Comparison of ENCODE assay signal across 9 cellular contexts in the genomic region with DNA sequence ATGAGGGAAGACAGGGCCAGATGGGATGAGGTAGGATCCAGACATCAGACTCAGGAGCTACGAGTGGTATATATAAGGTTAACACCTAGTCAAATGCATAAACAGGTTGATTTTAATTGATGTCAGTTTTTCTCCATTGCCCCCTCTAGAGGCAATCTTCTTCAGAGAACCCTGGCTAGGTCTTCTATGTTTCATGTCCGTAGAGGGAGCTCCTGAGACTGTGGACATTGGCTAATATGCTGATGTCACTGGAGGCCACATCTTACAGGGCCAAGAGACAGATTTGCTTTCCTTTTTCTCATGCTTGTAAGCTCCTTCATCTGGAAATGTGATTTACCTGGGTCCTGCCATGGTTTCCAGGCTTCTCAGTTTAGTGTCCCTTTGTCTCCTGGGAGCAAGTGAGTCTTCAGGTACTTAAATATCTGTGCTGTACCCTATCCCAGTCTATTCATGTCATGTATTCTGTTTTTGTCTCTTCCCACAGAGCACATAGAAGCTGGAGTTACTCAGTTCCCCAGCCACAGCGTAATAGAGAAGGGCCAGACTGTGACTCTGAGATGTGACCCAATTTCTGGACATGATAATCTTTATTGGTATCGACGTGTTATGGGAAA.
A peak's percentile ranks its signal among the peaks of the same experiment; 100 is the strongest.
DNase-seq lines count a peak whose midpoint lies in the region; ATAC-seq and TF ChIP-seq lines count a peak whose summit lies in the region.
"Had no signal": no experiment of that assay in that cellular context is flagged by ENCODE, and none has a peak within 500 bp of the region (broad histone marks: within the 10 kb centered on the region; RNA-seq: fewer than 3 reads in every experiment).

No MANE protein-coding gene starts in this region.

- DNase-seq in AG08396 (ENCODE audit: low spot score): peak; percentile 80
- peak; percentile 39 for DNase-seq in GM04503 (ENCODE audit: low read depth)
- peak; percentile 82 for DNase-seq in GM23338 (ENCODE audit: low spot score)
- peak; percentile 15 for DNase-seq in WERI-Rb-1
- peak; percentile 66 for DNase-seq in hepatocyte (ENCODE audit: low spot score)
- no peak for DNase-seq in type B pancreatic cell (ENCODE audit: extremely low spot score, unreplicated experiment)
- no peak for DNase-seq in NCI-H2196 treated with DMSO at 0.1 percent for 48 hours (lab: John Stamatoyannopoulos, UW; ENCODE audit: unreplicated experiment)

- TF ChIP-seq RAD21 in Ishikawa (IDR thresholded peaks at IDR 0.05; ENCODE audit: low read depth): peak; percentile 43

- H3K27ac ChIP-seq in GM23338 (ENCODE audit: low read depth): no peak overlapping the region
- no peak overlapping the region for H3K27ac ChIP-seq in WERI-Rb-1
- H3K27ac ChIP-seq in hepatocyte: no peak overlapping the region

- TF ChIP-seq CTCF in GM23338 (conservative IDR thresholded peaks at IDR 0.05; ENCODE audit: low read depth in 2 of 2): peak; percentile 80 to 83
- peak; percentile 70 for TF ChIP-seq CTCF in WERI-Rb-1 (IDR thresholded peaks at IDR 0.05; ENCODE audit: low read depth, low read length)
- peak; percentile 49 for TF ChIP-seq CTCF in hepatocyte (IDR thresholded peaks at IDR 0.05; ENCODE audit: poor library complexity)
- peak; percentile 48 for TF ChIP-seq CTCF in type B pancreatic cell (conservative IDR thresholded peaks at IDR 0.05)

- WGBS in hepatocyte (ENCODE audit: low lambda C conversion rate, missing lambda C conversion rate): 67% methylated on average over 5 of the region's 5 CpGs

- TF ChIP-seq EP300 in Ishikawa (IDR thresholded peaks at IDR 0.05; ENCODE audit: borderline replicate concordance): no peak

- no peaks in the 10 kb centered on the region for H3K36me3 ChIP-seq in GM23338 (ENCODE audit: insufficient read depth)
- no peaks in the 10 kb centered on the region for H3K36me3 ChIP-seq in WERI-Rb-1
- H3K36me3 ChIP-seq in hepatocyte (replicated peaks; ENCODE audit: insufficient read depth, low read depth): no peaks in the 10 kb centered on the region

- H3K79me2 ChIP-seq in GM23338 (replicated peaks; ENCODE audit: insufficient read depth): no peaks in the 10 kb centered on the region
- no peaks in the 10 kb centered on the region for H3K79me2 ChIP-seq in hepatocyte

- H3K27ac Mint-ChIP-seq in GM23338 (no peak overlapping the region; the same call in 1 of the 2 replicates), type B pancreatic cell (no peak overlapping the region)
- H3K27ac Mint-ChIP-seq: T-helper 1 cell treated with Interleukin-12 subunit alpha and Interleukin-12 subunit beta and Interleukin-4 antibody, amounts not matched to agents 30 μg/mL and 1 μg/mL, for 36 hours had no signal

- H3K9me3 ChIP-seq in WERI-Rb-1 (ENCODE audit: severe bottlenecking) (peaks cover 12% of the 10 kb centered on the region), hepatocyte (ENCODE audit: low read depth) (no peaks in the 10 kb centered on the region)

- H3K4me3 ChIP-seq in GM23338: no peak overlapping the region
- H3K4me3 ChIP-seq in WERI-Rb-1 (ENCODE audit: low read depth, low read length): no peak overlapping the region
- H3K4me3 ChIP-seq in hepatocyte: no peak overlapping the region

- ATAC-seq in GM23338: peak; percentile 96

- peaks cover 9% of the 10 kb centered on the region; the same call in 2 of the 3 replicates for H3K4me1 Mint-ChIP-seq in GM23338
- no peaks in the 10 kb centered on the region for H3K4me1 Mint-ChIP-seq in type B pancreatic cell (ENCODE audit: unreplicated experiment)

- H3K9me3 Mint-ChIP-seq in GM23338: no peaks in the 10 kb centered on the region
- no peaks in the 10 kb centered on the region for H3K9me3 Mint-ChIP-seq in type B pancreatic cell
- H3K9me3 Mint-ChIP-seq: T-helper 1 cell treated with Interleukin-12 subunit alpha and Interleukin-12 subunit beta and Interleukin-4 antibody, amounts not matched to agents 30 μg/mL and 1 μg/mL, for 36 hours had no signal

- H3K27me3 ChIP-seq in GM23338 (ENCODE audit: insufficient read depth) (no peaks in the 10 kb centered on the region), WERI-Rb-1 (ENCODE audit: insufficient read depth, low read depth, severe bottlenecking) (no peaks in the 10 kb centered on the region), hepatocyte (no peaks in the 10 kb centered on the region)

- no peaks in the 10 kb centered on the region for H4K20me1 ChIP-seq in GM23338 (replicated peaks; ENCODE audit: insufficient read depth)
- H4K20me1 ChIP-seq in hepatocyte (ENCODE audit: insufficient read depth, poor library complexity, severe bottlenecking): no peaks in the 10 kb centered on the region

- H3K4me2 ChIP-seq in GM23338 (no peak overlapping the region), hepatocyte (no peak overlapping the region)

- no peaks in the 10 kb centered on the region for H3F3A ChIP-seq in GM23338 (replicated peaks; ENCODE audit: low read depth)

- H3K27me3 Mint-ChIP-seq in GM23338 (ENCODE audit: insufficient read depth, low read depth, poor library complexity): no peaks in the 10 kb centered on the region
- H3K27me3 Mint-ChIP-seq in type B pancreatic cell: peaks cover 3% of the 10 kb centered on the region

- H3K9me2 ChIP-seq in GM23338 (ENCODE audit: insufficient read depth) (no peaks in the 10 kb centered on the region), hepatocyte (replicated peaks; ENCODE audit: insufficient read depth) (no peaks in the 10 kb centered on the region)

- no peaks in the 10 kb centered on the region for H3K36me3 Mint-ChIP-seq in GM23338 (ENCODE audit: low read depth)
- H3K36me3 Mint-ChIP-seq in type B pancreatic cell: no peaks in the 10 kb centered on the region

- H3K4me3 Mint-ChIP-seq in GM23338 (no peak overlapping the region), type B pancreatic cell (no peak overlapping the region)
- H3K4me3 Mint-ChIP-seq: T-helper 1 cell treated with Interleukin-12 subunit alpha and Interleukin-12 subunit beta and Interleukin-4 antibody, amounts not matched to agents 30 μg/mL and 1 μg/mL, for 36 hours had no signal

- peak overlapping the region; percentile 64 for H2AFZ ChIP-seq in GM23338
- H2AFZ ChIP-seq in hepatocyte: no peak overlapping the region

- H3K4me1 ChIP-seq in GM23338 (ENCODE audit: insufficient read depth) (peaks cover 9% of the 10 kb centered on the region), hepatocyte (ENCODE audit: insufficient read depth) (no peaks in the 10 kb centered on the region)

TF ChIP-seq in GM23338, 12 proteins besides CTCF, POLR2A, EP300 and RAD21 (continues in another document):
- no peak for TF ChIP-seq STAT1 (IDR thresholded peaks at IDR 0.05; ENCODE audit: unreplicated experiment)
- no peak for TF ChIP-seq ZNF331 (CRISPR knock-in tag; IDR thresholded peaks at IDR 0.05; ENCODE audit: low read depth)

TF ChIP-seq in Ishikawa, 13 proteins besides CTCF, POLR2A, EP300 and RAD21:
- TF ChIP-seq TAF1 (IDR thresholded peaks at IDR 0.05; ENCODE audit: low read depth): no peak
- TF ChIP-seq YY1 (IDR thresholded peaks at IDR 0.05; ENCODE audit: low read depth): no peak
- TF ChIP-seq CEBPB (IDR thresholded peaks at IDR 0.05): peak; percentile 31; the same call in 1 of the 2 replicates

Comparison
In these comparisons a context has a peak if more than half of its experiments do, and no peak if none do; other contexts are left out.
1. DNase-seq: peak in AG08396 (single experiment), GM04503 (single experiment), GM23338 (single experiment), WERI-Rb-1 (single experiment) and hepatocyte (single experiment); none in type B pancreatic cell (single experiment) and NCI-H2196 treated with DMSO at 0.1 percent for 48 hours (single experiment).
2. Peak in every context shown above with its lines, with median percentiles within 50 percentile points of each other: CTCF ChIP-seq.